8 cellular contexts compared by ENCODE assay signal in the genomic region with DNA sequence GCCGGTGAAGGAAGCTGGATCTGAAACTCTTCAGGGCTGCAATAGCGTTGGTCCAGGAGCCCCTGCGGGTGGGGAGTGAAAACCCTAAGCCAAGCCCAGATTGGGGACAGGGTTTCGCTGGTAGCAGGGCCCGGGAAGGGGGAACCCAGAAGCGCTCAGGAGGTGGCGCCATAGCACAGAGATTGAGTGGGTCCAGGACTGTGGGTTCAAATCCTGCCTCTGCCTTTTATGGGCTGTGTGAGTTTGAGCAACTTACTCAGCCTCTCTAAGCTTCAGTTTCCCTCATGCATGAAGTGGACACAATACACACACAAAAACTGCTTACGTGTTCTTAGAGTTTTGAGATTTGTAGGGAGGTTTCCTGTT. TPM values are rescaled to one million over a fixed set of nuclear protein-coding genes. Genes with fewer than 3 reads are reported as not detected.
DNase-seq lines count a peak whose midpoint lies in the region; FAIRE-seq and TF ChIP-seq lines count a peak whose summit lies in the region.

No MANE protein-coding gene starts in this region.

- H3K36me3 ChIP-seq in OCI-LY1 (ENCODE audit: insufficient read depth, low read length) (no peaks in the 10 kb centered on the region; the same call in 1 of the 2 replicates), keratinocyte (ENCODE audit: control insufficient read depth in 2 of 2, extremely low read depth in 1 of 2, insufficient read depth in 2 of 2, low read length in 2 of 2) (no peaks in the 10 kb centered on the region)

- FAIRE-seq in keratinocyte (lab: Jason Lieb, UNC) (no peak), RCC 7860 (lab: Jason Lieb, UNC) (no peak)

- no peaks in the 10 kb centered on the region for H4K20me1 ChIP-seq in OCI-LY1 (ENCODE audit: insufficient read depth, low read length)
- H4K20me1 ChIP-seq in keratinocyte (ENCODE audit: control insufficient read depth, extremely low read depth, insufficient read depth, low read length), result no peaks in the 10 kb centered on the region

- H3K4me2 ChIP-seq in OCI-LY1 (ENCODE audit: low read length) (no peak overlapping the region), keratinocyte (ENCODE audit: control insufficient read depth, extremely low read depth, insufficient read depth, low read depth, low read length) (no peak overlapping the region)

- H3K9me1 ChIP-seq in keratinocyte (ENCODE audit: control insufficient read depth, extremely low read depth, insufficient read depth, low read length), result no peaks in the 10 kb centered on the region

- H3K4me3 ChIP-seq in OCI-LY1 (ENCODE audit: low read depth, low read length, poor library complexity, severe bottlenecking) (no peak overlapping the region), keratinocyte (ENCODE audit: control insufficient read depth in 2 of 3, extremely low read depth in 1 of 3, insufficient read depth in 2 of 3, low read depth in 1 of 3, low read length in 3 of 3) (no peak overlapping the region)

- H3K4me1 ChIP-seq in OCI-LY1 (ENCODE audit: insufficient read depth, low read length, severe bottlenecking) (no peaks in the 10 kb centered on the region), keratinocyte (ENCODE audit: control insufficient read depth, extremely low read depth, insufficient read depth, low read length) (no peaks in the 10 kb centered on the region)

- peak; percentile 47 for DNase-seq in activated T-helper 1 cell treated with Interleukin-2 at 50 U/mL for 16 hours (ENCODE audit: low read depth)
- DNase-seq in keratinocyte (ENCODE audit: low read depth, low spot score), result no peak
- DNase-seq in stimulated activated CD8-positive, alpha-beta memory T cell treated with anti-CD3 and anti-CD28 coated beads, Interleukin-7, amount 100 ng/mL, for 4 hours (ENCODE audit: low read depth in 2 of 2), result peak; percentile 19 to 20
- no peak for DNase-seq in RCC 7860 (ENCODE audit: low spot score)
- no peak for DNase-seq in DMS153 (lab: John Stamatoyannopoulos, UW)
- no peak for DNase-seq in SW480 (ENCODE audit: low spot score)

- no peaks in the 10 kb centered on the region for H3K9me2 ChIP-seq in OCI-LY1 (ENCODE audit: low read depth, low read length)

- no peak overlapping the region for H3K27ac ChIP-seq in OCI-LY1 (ENCODE audit: low read depth, low read length, poor library complexity, severe bottlenecking)
- H3K27ac ChIP-seq in keratinocyte (ENCODE audit: control insufficient read depth, insufficient read depth, low read length), result no peak overlapping the region

- H3K79me2 ChIP-seq in OCI-LY1 (ENCODE audit: insufficient read depth, low read length) (no peaks in the 10 kb centered on the region), keratinocyte (ENCODE audit: control insufficient read depth, insufficient read depth, low read length) (no peaks in the 10 kb centered on the region)

- peaks cover 4% of the 10 kb centered on the region; the same call in 1 of the 2 replicates for H3K27me3 ChIP-seq in OCI-LY1 (ENCODE audit: insufficient read depth, low read length)
- H3K27me3 ChIP-seq in keratinocyte (ENCODE audit: control insufficient read depth, extremely low read depth, insufficient read depth, low read length), result no peaks in the 10 kb centered on the region

- H3K9me3 ChIP-seq in OCI-LY1 (ENCODE audit: low read length) (no peaks in the 10 kb centered on the region), keratinocyte (ENCODE audit: control insufficient read depth, low read depth, low read length) (no peaks in the 10 kb centered on the region)

- H3F3A ChIP-seq in OCI-LY1 (ENCODE audit: insufficient read depth, low read length), result no peaks in the 10 kb centered on the region

- H2AFZ ChIP-seq in OCI-LY1 (ENCODE audit: low read length) (no peak overlapping the region), keratinocyte (ENCODE audit: control insufficient read depth, low read length) (no peak overlapping the region)

- no peak overlapping the region for H3K9ac ChIP-seq in OCI-LY1 (ENCODE audit: low read length)
- H3K9ac ChIP-seq in keratinocyte (ENCODE audit: control insufficient read depth, extremely low read depth, insufficient read depth, low read length), result no peak overlapping the region

- dilution Hi-C loops in keratinocyte (cut with MboI; ENCODE audit: extremely low pct_ligation_motif_present, low sequenced_read_pairs), result no loop called here

- TF ChIP-seq CTCF in GM12872 (IDR thresholded peaks at IDR 0.05; ENCODE audit: insufficient read depth, low read depth, low read length) (peak; percentile 51; the same call in 2 of the 3 replicates), OCI-LY1 (IDR thresholded peaks at IDR 0.05; ENCODE audit: low read length) (peak; percentile 69), keratinocyte (optimal IDR thresholded peaks at IDR 0.05 in 1 of 3, IDR thresholded peaks at IDR 0.05 in 1 of 3, conservative IDR thresholded peaks at IDR 0.05 in 1 of 3; ENCODE audit: extremely low read depth in 1 of 3, insufficient read depth in 2 of 3, low read length in 3 of 3) (peak; percentile 35 to 61 (median 55))

RNA-seq across cellular contexts. Expression of gene SYCN, which starts 8.3 kb away (rescaled TPM):
- polyA plus RNA-seq in keratinocyte, result not detected in 3 replicates
- not detected for polyA plus RNA-seq in keratinocyte (2011; ENCODE audit: low read depth)
- not detected in 2 replicates for polyA plus RNA-seq in keratinocyte (2011; cell fraction: cytosol; rRNA removed)
- not detected in 2 replicates for polyA plus RNA-seq in keratinocyte (2011; cell fraction: nucleus; rRNA removed)
- polyA plus RNA-seq in keratinocyte (2012; ENCODE audit: low replicate concordance), result 0.61 TPM in 1 of 2 replicates, not detected in the other
- not detected in 3 replicates for polyA minus RNA-seq in keratinocyte
- polyA minus RNA-seq in keratinocyte (2011; cell fraction: cytosol; rRNA and poly(A)+ RNA removed), result not detected
- not detected in 2 replicates for polyA minus RNA-seq in keratinocyte (2011; cell fraction: nucleus; rRNA and poly(A)+ RNA removed)

RNA-seq across cellular contexts. Expression of gene NCCRP1, which starts 15.6 kb away (rescaled TPM):
- 2.3 to 6.0 TPM (median 2.8 TPM) in 3 replicates for polyA plus RNA-seq in keratinocyte
- 45.2 TPM for polyA plus RNA-seq in keratinocyte (2011; ENCODE audit: low read depth)
- polyA plus RNA-seq in keratinocyte (2011; cell fraction: cytosol; rRNA removed), result 3.4 and 7.5 TPM in 2 replicates
- 5.6 and 8.5 TPM in 2 replicates for polyA plus RNA-seq in keratinocyte (2011; cell fraction: nucleus; rRNA removed)
- polyA plus RNA-seq in keratinocyte (2012; ENCODE audit: low replicate concordance), result 3.4 and 134 TPM in 2 replicates
- polyA minus RNA-seq in keratinocyte, result 3.1 to 9.1 TPM (median 3.8 TPM) in 3 replicates
- 4.6 TPM for polyA minus RNA-seq in keratinocyte (2011; cell fraction: cytosol; rRNA and poly(A)+ RNA removed)
- polyA minus RNA-seq in keratinocyte (2011; cell fraction: nucleus; rRNA and poly(A)+ RNA removed), result 3.6 and 5.6 TPM in 2 replicates

RNA-seq across cellular contexts. Expression of gene IFNL3, which starts 32.4 kb away (rescaled TPM):
- polyA plus RNA-seq in keratinocyte, result not detected in 3 replicates
- not detected for polyA plus RNA-seq in keratinocyte (2011; ENCODE audit: low read depth)
- polyA plus RNA-seq in keratinocyte (2011; cell fraction: cytosol; rRNA removed), result not detected in 2 replicates
- polyA plus RNA-seq in keratinocyte (2011; cell fraction: nucleus; rRNA removed), result not detected in 2 replicates
- not detected in 2 replicates for polyA plus RNA-seq in keratinocyte (2012; ENCODE audit: low replicate concordance)
- not detected in 3 replicates for polyA minus RNA-seq in keratinocyte
- polyA minus RNA-seq in keratinocyte (2011; cell fraction: cytosol; rRNA and poly(A)+ RNA removed), result not detected
- polyA minus RNA-seq in keratinocyte (2011; cell fraction: nucleus; rRNA and poly(A)+ RNA removed), result not detected in 2 replicates

RNA-seq across cellular contexts. Expression of gene IFNL4, which starts 36.3 kb away (rescaled TPM):
- polyA plus RNA-seq in keratinocyte, result not detected in 3 replicates
- not detected for polyA plus RNA-seq in keratinocyte (2011; ENCODE audit: low read depth)
- not detected in 2 replicates for polyA plus RNA-seq in keratinocyte (2011; cell fraction: cytosol; rRNA removed)
- polyA plus RNA-seq in keratinocyte (2011; cell fraction: nucleus; rRNA removed), result not detected in 2 replicates
- 0.18 TPM in 1 of 2 replicates, not detected in the other for polyA plus RNA-seq in keratinocyte (2012; ENCODE audit: low replicate concordance)
- polyA minus RNA-seq in keratinocyte, result not detected in 3 replicates
- polyA minus RNA-seq in keratinocyte (2011; cell fraction: cytosol; rRNA and poly(A)+ RNA removed), result not detected
- polyA minus RNA-seq in keratinocyte (2011; cell fraction: nucleus; rRNA and poly(A)+ RNA removed), result not detected in 2 replicates

RNA-seq across cellular contexts. Expression of gene IFNL2, which starts 55.8 kb away (rescaled TPM):
- not detected in 3 replicates for polyA plus RNA-seq in keratinocyte
- polyA plus RNA-seq in keratinocyte (2011; ENCODE audit: low read depth), result not detected
- polyA plus RNA-seq in keratinocyte (2011; cell fraction: cytosol; rRNA removed), result not detected in 2 replicates
- not detected in 2 replicates for polyA plus RNA-seq in keratinocyte (2011; cell fraction: nucleus; rRNA removed)
- not detected in 2 replicates for polyA plus RNA-seq in keratinocyte (2012; ENCODE audit: low replicate concordance)
- not detected in 3 replicates for polyA minus RNA-seq in keratinocyte
- polyA minus RNA-seq in keratinocyte (2011; cell fraction: cytosol; rRNA and poly(A)+ RNA removed), result not detected
- not detected in 2 replicates for polyA minus RNA-seq in keratinocyte (2011; cell fraction: nucleus; rRNA and poly(A)+ RNA removed)

Comparison
In these comparisons a context has a peak if more than half of its experiments do, and no peak if none do; other contexts are left out.
1. DNase-seq: peak in activated T-helper 1 cell treated with Interleukin-2 at 50 U/mL for 16 hours (single experiment) and stimulated activated CD8-positive, alpha-beta memory T cell treated with anti-CD3 and anti-CD28 coated beads, Interleukin-7, amount 100 ng/mL, for 4 hours (2 of 2); none in keratinocyte (single experiment), RCC 7860 (single experiment), DMS153 (single experiment) and SW480 (single experiment).
2. Peak in every context shown above with its lines, with median percentiles within 50 percentile points of each other: CTCF ChIP-seq.